1 cellular context compared by ENCODE assay signal in genomic region chr17:30930495-30930894, GRCh38.
TF ChIP-seq lines count a peak whose summit lies in the region.

No MANE protein-coding gene starts in this region.

TF ChIP-seq in HepG2, 621 proteins besides CTCF, POLR2A, EP300 and RAD21:
- TF ChIP-seq ZNF235 (CRISPR knock-in tag; IDR thresholded peaks at IDR 0.05; ENCODE audit: borderline replicate concordance) (no peak), ADNP (CRISPR knock-in tag; IDR thresholded peaks at IDR 0.05) (no peak)
TF ChIP-seq in HepG2: peak in this region for 0.
